10 cellular contexts compared by ENCODE assay signal in genomic region chr3:195129644-195130492, GRCh38.
DNase-seq lines count a peak whose midpoint lies in the region; ATAC-seq and TF ChIP-seq lines count a peak whose summit lies in the region.
"Had no signal": no experiment of that assay in that cellular context is flagged by ENCODE, and none has a peak within 500 bp of the region (broad histone marks: within the 10 kb centered on the region; RNA-seq: fewer than 3 reads in every experiment).

No MANE protein-coding gene starts in this region.

- no peak for TF ChIP-seq CTCF in omental fat pad (IDR thresholded peaks at IDR 0.05)

- H3K4me1 Mint-ChIP-seq in stimulated activated effector memory CD8-positive, alpha-beta T cell treated with anti-CD3 and anti-CD28 coated beads, Interleukin-12 subunit alpha, Interleukin-12 subunit beta, amount 100 ng/mL, for 72 hours = peaks cover 50% of the 10 kb centered on the region

- ATAC-seq in HG02884 (IDR thresholded peaks at IDR 0.05; ENCODE audit: unreplicated experiment) (peak; percentile 89), omental fat pad (ENCODE audit: low FRiP score) (no peak)
- peak; percentile 83 for ATAC-seq in stimulated activated effector memory CD8-positive, alpha-beta T cell treated with anti-CD3 and anti-CD28 coated beads, Interleukin-12 subunit alpha, Interleukin-12 subunit beta, amount 100 ng/mL, for 72 hours

- H3K27ac Mint-ChIP-seq in stimulated activated effector memory CD8-positive, alpha-beta T cell treated with anti-CD3 and anti-CD28 coated beads, Interleukin-12 subunit alpha, Interleukin-12 subunit beta, amount 100 ng/mL, for 72 hours = peak overlapping the region; percentile 84

- peak overlapping the region; percentile 46 for H3K4me3 Mint-ChIP-seq in stimulated activated effector memory CD8-positive, alpha-beta T cell treated with anti-CD3 and anti-CD28 coated beads, Interleukin-12 subunit alpha, Interleukin-12 subunit beta, amount 100 ng/mL, for 72 hours

- H3K36me3 Mint-ChIP-seq in stimulated activated effector memory CD8-positive, alpha-beta T cell treated with anti-CD3 and anti-CD28 coated beads, Interleukin-12 subunit alpha, Interleukin-12 subunit beta, amount 100 ng/mL, for 72 hours = peaks cover 11% of the 10 kb centered on the region

- H3K9me3 Mint-ChIP-seq in stimulated activated effector memory CD8-positive, alpha-beta T cell treated with anti-CD3 and anti-CD28 coated beads, Interleukin-12 subunit alpha, Interleukin-12 subunit beta, amount 100 ng/mL, for 72 hours = no peaks in the 10 kb centered on the region

- DNase-seq in activated effector memory CD4-positive, alpha-beta T cell treated with anti-CD3 and anti-CD28 coated beads, Interleukin-2, amount 50 U/mL, for 16 hours = peak; percentile 75
- no peak for DNase-seq in activated effector memory CD4-positive, alpha-beta T cell treated with Interleukin-2 at 50 U/mL for 16 hours
- peak; percentile 51 to 60 for DNase-seq in activated T-cell treated with anti-CD3 and anti-CD28 coated beads, Interleukin-2, amount 50 U/mL, for 48 hours
- peak; percentile 25 to 71 for DNase-seq in stimulated activated effector memory CD8-positive, alpha-beta T cell treated with anti-CD3 and anti-CD28 coated beads, Interleukin-12 subunit alpha, Interleukin-12 subunit beta, amount 100 ng/mL, for 72 hours (ENCODE audit: low spot score in 2 of 2)
- no peak for DNase-seq in LoVo (ENCODE audit: low spot score)
- DNase-seq in ecto neural progenitor cell (ENCODE audit: low spot score) = no peak
- DNase-seq in omental fat pad (ENCODE audit: low spot score) = no peak
- DNase-seq: BE2C, NCI-H446 had no signal

Comparison
In these comparisons a context has a peak if more than half of its experiments do, and no peak if none do; other contexts are left out.
1. DNase-seq: peak in activated effector memory CD4-positive, alpha-beta T cell treated with anti-CD3 and anti-CD28 coated beads, Interleukin-2, amount 50 U/mL, for 16 hours (single experiment), activated T-cell treated with anti-CD3 and anti-CD28 coated beads, Interleukin-2, amount 50 U/mL, for 48 hours (2 of 2) and stimulated activated effector memory CD8-positive, alpha-beta T cell treated with anti-CD3 and anti-CD28 coated beads, Interleukin-12 subunit alpha, Interleukin-12 subunit beta, amount 100 ng/mL, for 72 hours (2 of 2); none in activated effector memory CD4-positive, alpha-beta T cell treated with Interleukin-2 at 50 U/mL for 16 hours (single experiment), LoVo (single experiment), ecto neural progenitor cell (single experiment) and omental fat pad (single experiment).